Comparison of ENCODE assay signal across 13 cellular contexts in the genomic region with DNA sequence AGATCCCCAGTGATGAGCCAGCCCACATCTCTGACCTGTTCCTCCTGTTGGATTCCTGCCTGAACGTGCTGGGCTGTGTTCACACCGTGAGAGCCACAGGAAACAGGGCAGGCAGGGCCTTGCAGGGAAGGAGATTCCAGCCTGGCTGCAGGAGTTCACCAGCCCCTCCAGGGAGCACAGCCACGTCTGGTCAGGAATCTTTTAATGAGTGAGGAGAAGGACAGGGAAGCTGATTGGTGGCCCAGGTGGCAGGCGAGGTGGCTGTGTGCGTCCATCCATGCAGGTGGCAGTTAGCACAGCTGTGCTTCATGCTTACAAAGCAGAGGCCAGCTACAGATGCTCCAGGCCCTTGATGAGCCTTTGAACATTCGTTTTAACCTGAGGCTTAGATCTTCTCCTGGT. TPM values are rescaled to one million over a fixed set of nuclear protein-coding genes. Genes with fewer than 3 reads are reported as not detected.
DNase-seq lines count a peak whose midpoint lies in the region; ATAC-seq and TF ChIP-seq lines count a peak whose summit lies in the region.
"Had no signal": no experiment of that assay in that cellular context is flagged by ENCODE, and none has a peak within 500 bp of the region (broad histone marks: within the 10 kb centered on the region; RNA-seq: fewer than 3 reads in every experiment).

No MANE protein-coding gene starts in this region.

- POLR2A ChIA-PET in RWPE1 (lab: Yijun Ruan, JAX; ENCODE audit: low non-redundant PET) (interaction anchor here (0.5 kb wide), 1 partner anchor 79 kb away, joined by 3 read pairs; no protein-coding TSS in a partner anchor), HEK293T (lab: Yijun Ruan, JAX) (no interaction called here)
- POLR2A ChIA-PET in CD8-positive, alpha-beta memory T cell (lab: Charles Lee): no interaction called here

- H3K4me3 Mint-ChIP-seq in nephron progenitor cell: no peak overlapping the region
- H3K4me3 Mint-ChIP-seq in CD8-positive, alpha-beta memory T cell: no peak overlapping the region
- H3K4me3 Mint-ChIP-seq: activated CD4-positive, alpha-beta T cell treated with anti-CD3 and anti-CD28 coated beads, Interleukin-2, amount 10 ng/mL, durations not matched to agents 7 days and 5 days; activated naive CD8-positive, alpha-beta T cell treated with anti-CD3 and anti-CD28 coated beads for 36 hours; natural killer cell had no signal

- DNase-seq in RWPE1 (ENCODE audit: low spot score): peak; percentile 62
- DNase-seq in nephron progenitor cell: peak; percentile 49
- DNase-seq in sciatic nerve (ENCODE audit: low spot score): no peak
- DNase-seq in omental fat pad (ENCODE audit: low spot score): no peak
- DNase-seq in HEK293T (ENCODE audit: extremely low spot score): no peak
- DNase-seq in CD8-positive, alpha-beta memory T cell: no peak
- DNase-seq: activated CD4-positive, alpha-beta T cell treated with anti-CD3 and anti-CD28 coated beads, Interleukin-2, amount 10 ng/mL, durations not matched to agents 7 days and 5 days; activated naive CD8-positive, alpha-beta T cell treated with anti-CD3 and anti-CD28 coated beads for 36 hours; effector CD4-positive, alpha-beta T cell; natural killer cell; stomach had no signal

- H3K4me1 ChIP-seq in CD8-positive, alpha-beta memory T cell (ENCODE audit: insufficient read depth, low read length): no peaks in the 10 kb centered on the region
- H3K4me1 ChIP-seq: stomach had no signal

- H3K9me3 Mint-ChIP-seq in nephron progenitor cell: no peaks in the 10 kb centered on the region
- H3K9me3 Mint-ChIP-seq in CD8-positive, alpha-beta memory T cell: no peaks in the 10 kb centered on the region
- H3K9me3 Mint-ChIP-seq: activated CD4-positive, alpha-beta T cell treated with anti-CD3 and anti-CD28 coated beads, Interleukin-2, amount 10 ng/mL, durations not matched to agents 7 days and 5 days; activated naive CD8-positive, alpha-beta T cell treated with anti-CD3 and anti-CD28 coated beads for 36 hours; natural killer cell had no signal

- no peak overlapping the region for H3K27ac Mint-ChIP-seq in nephron progenitor cell
- no peak overlapping the region for H3K27ac Mint-ChIP-seq in CD8-positive, alpha-beta memory T cell
- H3K27ac Mint-ChIP-seq: activated CD4-positive, alpha-beta T cell treated with anti-CD3 and anti-CD28 coated beads, Interleukin-2, amount 10 ng/mL, durations not matched to agents 7 days and 5 days; activated naive CD8-positive, alpha-beta T cell treated with anti-CD3 and anti-CD28 coated beads for 36 hours; natural killer cell had no signal

- no peaks in the 10 kb centered on the region for H3K36me3 ChIP-seq in CD8-positive, alpha-beta memory T cell (ENCODE audit: insufficient read depth, low read length)

- ATAC-seq in GM18861 (IDR thresholded peaks at IDR 0.05; ENCODE audit: unreplicated experiment) (peak; percentile 31), HG03159 (IDR thresholded peaks at IDR 0.05; ENCODE audit: unreplicated experiment) (peak; percentile 32), sciatic nerve (no peak), omental fat pad (ENCODE audit: low FRiP score) (no peak)
- ATAC-seq: natural killer cell had no signal

- H3K27ac ChIP-seq in RWPE1: peak overlapping the region; percentile 76
- H3K27ac ChIP-seq in CD8-positive, alpha-beta memory T cell (ENCODE audit: low read depth, low read length): no peak overlapping the region
- H3K27ac ChIP-seq: stomach had no signal

- CTCF ChIA-PET in RWPE1 (lab: Yijun Ruan, JAX) (interaction anchor here (0.8 to 1.1 kb wide), 3 partner anchors 13 to 574 kb away, joined by 3 to 4 read pairs (median 3); no protein-coding TSS in a partner anchor), HEK293T (lab: Yijun Ruan, JAX) (interaction anchor here (0.7 to 1.0 kb wide), 2 partner anchors 9 to 323 kb away, joined by 3 read pairs; no protein-coding TSS in a partner anchor)
- CTCF ChIA-PET in CD8-positive, alpha-beta memory T cell (lab: Charles Lee): no interaction called here

- intact Hi-C loops in sciatic nerve (cut with DNase I): no loop called here

- no peak overlapping the region for H3K4me3 ChIP-seq in CD8-positive, alpha-beta memory T cell (ENCODE audit: low read length)
- H3K4me3 ChIP-seq: stomach had no signal

- no peaks in the 10 kb centered on the region for H3K27me3 ChIP-seq in CD8-positive, alpha-beta memory T cell (ENCODE audit: insufficient read depth, low read length, poor library complexity, severe bottlenecking)
- H3K27me3 ChIP-seq: stomach had no signal

- peaks cover 15% of the 10 kb centered on the region for H3K4me1 Mint-ChIP-seq in nephron progenitor cell
- no peaks in the 10 kb centered on the region for H3K4me1 Mint-ChIP-seq in CD8-positive, alpha-beta memory T cell
- H3K4me1 Mint-ChIP-seq: activated CD4-positive, alpha-beta T cell treated with anti-CD3 and anti-CD28 coated beads, Interleukin-2, amount 10 ng/mL, durations not matched to agents 7 days and 5 days; activated naive CD8-positive, alpha-beta T cell treated with anti-CD3 and anti-CD28 coated beads for 36 hours; natural killer cell had no signal

- H3K27me3 Mint-ChIP-seq in nephron progenitor cell (ENCODE audit: low read depth, poor library complexity): peaks cover 22% of the 10 kb centered on the region
- H3K27me3 Mint-ChIP-seq in CD8-positive, alpha-beta memory T cell: peaks cover 5 to 40% of the 10 kb centered on the region in 2 donors
- H3K27me3 Mint-ChIP-seq: activated naive CD8-positive, alpha-beta T cell treated with anti-CD3 and anti-CD28 coated beads for 36 hours had no signal

- H3K36me3 Mint-ChIP-seq in nephron progenitor cell (ENCODE audit: low read depth): no peaks in the 10 kb centered on the region
- no peaks in the 10 kb centered on the region for H3K36me3 Mint-ChIP-seq in CD8-positive, alpha-beta memory T cell
- H3K36me3 Mint-ChIP-seq: activated naive CD8-positive, alpha-beta T cell treated with anti-CD3 and anti-CD28 coated beads for 36 hours; natural killer cell had no signal

- TF ChIP-seq CTCF in RWPE1 (conservative IDR thresholded peaks at IDR 0.05; ENCODE audit: low read depth) (no peak), nephron progenitor cell (IDR thresholded peaks at IDR 0.05) (no peak), omental fat pad (IDR thresholded peaks at IDR 0.05) (no peak)

- H3K9me3 ChIP-seq in CD8-positive, alpha-beta memory T cell (ENCODE audit: low read length): no peaks in the 10 kb centered on the region
- H3K9me3 ChIP-seq: stomach had no signal

TF ChIP-seq in HEK293T, 16 proteins besides CTCF, POLR2A, EP300 and RAD21:
- TF ChIP-seq NFRKB (IDR thresholded peaks at IDR 0.05): no peak
- TF ChIP-seq ARNT (IDR thresholded peaks at IDR 0.05): no peak
- no peak for TF ChIP-seq SUZ12 (IDR thresholded peaks at IDR 0.05)
- no peak for TF ChIP-seq CTBP1 (IDR thresholded peaks at IDR 0.05; ENCODE audit: borderline replicate concordance)
- TF ChIP-seq ZNF384 (IDR thresholded peaks at IDR 0.05): no peak
- no peak for TF ChIP-seq FOXK2 (IDR thresholded peaks at IDR 0.05)
- no peak for TF ChIP-seq HDGF (IDR thresholded peaks at IDR 0.05; ENCODE audit: borderline replicate concordance)
- no peak for TF ChIP-seq LEF1 (IDR thresholded peaks at IDR 0.05; ENCODE audit: borderline replicate concordance)
- no peak for TF ChIP-seq TARDBP (IDR thresholded peaks at IDR 0.05)
- TF ChIP-seq, protein P1, sequence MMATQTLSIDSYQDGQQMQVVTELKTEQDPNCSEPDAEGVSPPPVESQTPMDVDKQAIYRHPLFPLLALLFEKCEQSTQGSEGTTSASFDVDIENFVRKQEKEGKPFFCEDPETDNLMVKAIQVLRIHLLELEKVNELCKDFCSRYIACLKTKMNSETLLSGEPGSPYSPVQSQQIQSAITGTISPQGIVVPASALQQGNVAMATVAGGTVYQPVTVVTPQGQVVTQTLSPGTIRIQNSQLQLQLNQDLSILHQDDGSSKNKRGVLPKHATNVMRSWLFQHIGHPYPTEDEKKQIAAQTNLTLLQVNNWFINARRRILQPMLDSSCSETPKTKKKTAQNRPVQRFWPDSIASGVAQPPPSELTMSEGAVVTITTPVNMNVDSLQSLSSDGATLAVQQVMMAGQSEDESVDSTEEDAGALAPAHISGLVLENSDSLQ (IDR thresholded peaks at IDR 0.05): no peak
- no peak for TF ChIP-seq ELF4 (IDR thresholded peaks at IDR 0.05)
- TF ChIP-seq BHLHE40 (IDR thresholded peaks at IDR 0.05; ENCODE audit: borderline replicate concordance): no peak
- no peak for TF ChIP-seq L3MBTL2 (conservative IDR thresholded peaks at IDR 0.05)
- TF ChIP-seq FOXM1 (IDR thresholded peaks at IDR 0.05; ENCODE audit: borderline replicate concordance): no peak
- no peak for TF ChIP-seq FOXA1 (IDR thresholded peaks at IDR 0.05)
- TF ChIP-seq SP1 (IDR thresholded peaks at IDR 0.05): no peak
TF ChIP-seq in HEK293T: peak in this region for 0.

RNA-seq across cellular contexts. Expression of gene LRRK1, which starts 10.5 kb away (rescaled TPM):
- total RNA-seq in sciatic nerve (24.9 TPM), omental fat pad (10 to 100 TPM in 3 of 4 donors, 1 to 10 TPM in 1; 9.4 to 35.5 (median 16.9) TPM)
- total RNA-seq in CD8-positive, alpha-beta memory T cell: under 1 TPM; 0.31 to 0.79 TPM
- polyA plus RNA-seq in CD8-positive, alpha-beta memory T cell: not detected

RNA-seq across cellular contexts. Expression of gene ALDH1A3, which starts 50.0 kb away (rescaled TPM):
- total RNA-seq in sciatic nerve: 48.3 TPM
- 1,000 to 10,000 TPM in 1 of 4 donors, 100 to 1,000 TPM in 2, 10 to 100 TPM in 1; 61.3 to 1,088 (median 519) TPM for total RNA-seq in omental fat pad
- not detected for total RNA-seq in CD8-positive, alpha-beta memory T cell
- polyA plus RNA-seq in CD8-positive, alpha-beta memory T cell: not detected
- total RNA-seq: activated CD4-positive, alpha-beta T cell treated with anti-CD3 and anti-CD28 coated beads, Interleukin-2, amount 10 ng/mL, durations not matched to agents 7 days and 5 days; activated naive CD8-positive, alpha-beta T cell treated with anti-CD3 and anti-CD28 coated beads for 36 hours; natural killer cell had no signal

Comparison
In these comparisons a context has a peak if more than half of its experiments do, and no peak if none do; other contexts are left out.
1. ATAC-seq: peak in GM18861 (single experiment) and HG03159 (single experiment); none in sciatic nerve (single experiment) and omental fat pad (single experiment).
2. DNase-seq: peak in RWPE1 (single experiment) and nephron progenitor cell (single experiment); none in sciatic nerve (single experiment), omental fat pad (single experiment), HEK293T (single experiment) and CD8-positive, alpha-beta memory T cell (0 of 5).
3. RNA of gene LRRK1, which starts 10.5 kb away (total RNA-seq): 24.9 TPM in sciatic nerve (single experiment) and 9.4 to 35.5 TPM in omental fat pad; 0.31 to 0.79 TPM in CD8-positive, alpha-beta memory T cell; every median in the first group is over 4 times any median in the second.
4. RNA of gene ALDH1A3, which starts 50.0 kb away (total RNA-seq): 61.3 to 1,088 TPM in omental fat pad and 48.3 TPM in sciatic nerve (single experiment); not detected in CD8-positive, alpha-beta memory T cell; every median in the first group is over 10 times any median in the second.